In the genomic region with DNA sequence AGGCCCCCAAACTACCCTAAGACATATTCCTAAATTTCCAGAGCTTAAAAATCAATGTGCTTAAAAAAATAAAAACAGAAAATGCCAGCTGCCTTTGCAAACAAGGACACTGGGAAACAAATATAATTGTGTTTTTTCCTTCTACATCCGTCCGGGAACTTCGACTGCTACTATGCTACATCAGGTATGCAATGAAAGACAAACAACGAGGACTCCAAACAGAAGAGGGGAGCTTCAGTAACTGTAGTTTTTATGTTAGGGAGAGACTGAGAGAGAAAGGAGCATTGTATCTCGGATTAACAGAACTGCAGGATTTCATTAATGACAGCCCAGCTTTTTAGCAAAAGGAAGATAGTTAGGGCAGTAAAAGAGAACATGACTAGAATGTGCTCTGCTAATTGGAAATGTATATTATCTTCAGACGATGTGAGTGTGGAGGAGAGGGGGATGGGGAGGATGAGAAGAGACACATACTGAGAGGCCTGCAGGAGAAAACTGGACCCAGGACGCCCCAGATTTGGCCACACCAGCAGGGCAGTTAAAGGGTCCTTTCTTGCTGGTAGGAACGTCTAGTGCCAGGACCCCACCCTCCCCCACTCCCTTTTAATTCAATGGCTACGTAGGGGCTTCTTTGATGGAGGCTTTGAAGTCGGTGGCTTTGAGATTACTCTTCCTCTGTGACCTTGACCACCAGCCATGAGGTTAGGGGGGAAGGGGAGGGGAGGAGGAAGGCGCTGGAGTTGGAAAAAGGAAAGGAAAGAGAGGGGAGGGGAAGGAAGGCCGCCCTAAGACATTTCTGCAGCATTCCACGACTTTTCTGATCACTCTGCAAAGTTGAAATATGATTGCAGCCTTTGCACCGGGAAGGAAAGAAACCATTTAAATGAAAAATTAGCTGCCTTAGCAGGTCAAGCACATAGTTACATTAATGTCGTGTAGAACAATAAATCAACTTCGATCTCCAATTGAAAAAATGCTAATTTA, we compare ENCODE assay signal across 12 cellular contexts.
DNase-seq lines count a peak whose midpoint lies in the region; ATAC-seq and TF ChIP-seq lines count a peak whose summit lies in the region.
"Had no signal": no experiment of that assay in that cellular context is flagged by ENCODE, and none has a peak within 500 bp of the region (broad histone marks: within the 10 kb centered on the region; RNA-seq: fewer than 3 reads in every experiment).

No MANE protein-coding gene starts in this region.

- no peak overlapping the region for H2BK20ac ChIP-seq in IMR-90 (ENCODE audit: low read depth, low read length)

- peak overlapping the region; percentile 9 to 24; a peak in 3 of 4 replicates for H4K8ac ChIP-seq in IMR-90 (ENCODE audit: low read depth in 2 of 2, low read length in 2 of 2)

- DNase-seq in IMR-90: no peak
- DNase-seq in epithelial cell of proximal tubule (ENCODE audit: low read depth): no peak
- DNase-seq in lower lobe of right lung: no peak
- peak; percentile 65 for DNase-seq in superior temporal gyrus (ENCODE audit: extremely low spot score)
- DNase-seq in chondrocyte (ENCODE audit: low spot score): no peak
- DNase-seq in activated naive CD4-positive, alpha-beta T cell treated with Interleukin-2 at 50 U/mL for 16 hours: no peak
- DNase-seq in Karpas-422: no peak
- DNase-seq: CD8-positive, alpha-beta memory T cell; SHP77 treated with DMSO at 0.1 percent for 48 hours had no signal

- intact Hi-C loops in IMR-90 (cut with micrococcal nuclease): no loop called here
- intact Hi-C loops in lower lobe of right lung (cut with DNase I): no loop called here

- 0 out of 2 replicates have a peak overlapping the region, but pooled peaks have one; percentile 21 for H4K5ac ChIP-seq in IMR-90 (ENCODE audit: low read depth, low read length)

- no peak overlapping the region for H2AK5ac ChIP-seq in IMR-90 (ENCODE audit: low read depth, low read length)

- H2BK5ac ChIP-seq in IMR-90 (ENCODE audit: low read depth, low read length, poor library complexity, severe bottlenecking): no peak overlapping the region

- no peak for TF ChIP-seq CTCF in IMR-90 (conservative IDR thresholded peaks at IDR 0.05; ENCODE audit: low read depth, low read length)
- TF ChIP-seq CTCF in epithelial cell of proximal tubule (conservative IDR thresholded peaks at IDR 0.05; ENCODE audit: low read depth, low read length): no peak
- TF ChIP-seq CTCF in lower lobe of right lung (IDR thresholded peaks at IDR 0.05): no peak
- TF ChIP-seq CTCF in chondrocyte (IDR thresholded peaks at IDR 0.05): no peak

- H3K9me1 ChIP-seq in IMR-90 (ENCODE audit: insufficient read depth, low read length): no peaks in the 10 kb centered on the region

- H3K27me3 Mint-ChIP-seq in chondrocyte (ENCODE audit: low read depth): no peaks in the 10 kb centered on the region

- no peaks in the 10 kb centered on the region for H3K9me3 ChIP-seq in IMR-90 (ENCODE audit: control insufficient read depth, insufficient read depth, low read length)
- no peaks in the 10 kb centered on the region for H3K9me3 ChIP-seq in lower lobe of right lung
- no peaks in the 10 kb centered on the region for H3K9me3 ChIP-seq in Karpas-422 (ENCODE audit: low read length)

- no peak for TF ChIP-seq RAD21 in IMR-90 (IDR thresholded peaks at IDR 0.05; ENCODE audit: low read length)

- H2BK120ac ChIP-seq in IMR-90 (ENCODE audit: low read depth, low read length): peak overlapping the region; percentile 38; the same call in 1 of the 2 replicates

- peak overlapping the region; percentile 35 for H3K18ac ChIP-seq in IMR-90 (ENCODE audit: low read depth, low read length)

- H2AFZ ChIP-seq in IMR-90 (replicated peaks; ENCODE audit: low read length, poor library complexity): peak overlapping the region; percentile 33
- H2AFZ ChIP-seq in Karpas-422 (ENCODE audit: low read length): no peak overlapping the region

- H3K56ac ChIP-seq in IMR-90 (ENCODE audit: extremely low read depth, insufficient read depth, low read length): no peak overlapping the region

- H3K4me3 Mint-ChIP-seq in chondrocyte (ENCODE audit: unreplicated experiment): no peak overlapping the region
- H3K4me3 Mint-ChIP-seq: activated naive CD8-positive, alpha-beta T cell; CD8-positive, alpha-beta memory T cell had no signal

- H3K36me3 ChIP-seq in IMR-90 (ENCODE audit: control insufficient read depth, insufficient read depth, low read length) (no peaks in the 10 kb centered on the region), lower lobe of right lung (no peaks in the 10 kb centered on the region), Karpas-422 (ENCODE audit: insufficient read depth, low read length) (no peaks in the 10 kb centered on the region)

- H3K23ac ChIP-seq in IMR-90 (ENCODE audit: low read depth, low read length): peak overlapping the region; percentile 37; the same call in 1 of the 2 replicates

- H3K27me3 ChIP-seq in IMR-90 (ENCODE audit: control insufficient read depth, insufficient read depth, low read length) (no peaks in the 10 kb centered on the region), lower lobe of right lung (ENCODE audit: low read depth) (no peaks in the 10 kb centered on the region), Karpas-422 (ENCODE audit: low read length) (no peaks in the 10 kb centered on the region)

- no peak overlapping the region for H3K27ac Mint-ChIP-seq in chondrocyte (ENCODE audit: unreplicated experiment)
- H3K27ac Mint-ChIP-seq: activated naive CD8-positive, alpha-beta T cell; CD8-positive, alpha-beta memory T cell had no signal

- H3K9ac ChIP-seq in IMR-90 (ENCODE audit: low read depth, low read length): peak overlapping the region; percentile 28
- H3K9ac ChIP-seq in Karpas-422 (ENCODE audit: low read length): no peak overlapping the region

- H4K91ac ChIP-seq in IMR-90 (ENCODE audit: insufficient read depth, low read depth, low read length): 0 out of 2 replicates have a peak overlapping the region, but pooled peaks have one; percentile 25

- no peaks in the 10 kb centered on the region for H3K4me1 Mint-ChIP-seq in chondrocyte (ENCODE audit: low read depth)
- H3K4me1 Mint-ChIP-seq: CD8-positive, alpha-beta memory T cell had no signal

- no peak for ATAC-seq in IMR-90 (ENCODE audit: low read depth)
- ATAC-seq in lower lobe of right lung: no peak
- ATAC-seq in esophagus mucosa: no peak

- in situ Hi-C loops in IMR-90 (cut with MboI; ENCODE audit: low sequenced_read_pairs): no loop called here

- H3K36me3 Mint-ChIP-seq in chondrocyte (ENCODE audit: low read depth): peaks cover 2% of the 10 kb centered on the region
- H3K36me3 Mint-ChIP-seq: activated naive CD8-positive, alpha-beta T cell; CD8-positive, alpha-beta memory T cell had no signal

- POLR2A ChIA-PET in IMR-90 (lab: Charles Lee; ENCODE audit: unreplicated experiment): interaction anchor here (0.8 kb wide), 1 partner anchor 8 kb away, joined by 3 read pairs; no protein-coding TSS in a partner anchor

- dilution Hi-C loops in IMR-90 (cut with HindIII; ENCODE audit: low sequenced_read_pairs, unreplicated experiment): no loop called here

- 42% methylated on average over 3 of the region's 16 CpGs; no CpG with 5 or more reads in 1 of the 2 experiments for WGBS in IMR-90 (ENCODE audit: extremely low coverage in 2 of 2, insufficient read length in 1 of 2), 2 experiments

- peak overlapping the region; percentile 46 for H3K14ac ChIP-seq in IMR-90 (replicated peaks; ENCODE audit: low read depth, low read length)

- H3K79me2 ChIP-seq in Karpas-422 (ENCODE audit: low read length): no peaks in the 10 kb centered on the region

- no peak for TF ChIP-seq POLR2A in IMR-90 (IDR thresholded peaks at IDR 0.05; ENCODE audit: low read depth, low read length)

- H3K4me2 ChIP-seq in IMR-90 (ENCODE audit: low read depth, low read length) (peak overlapping the region; percentile 73), Karpas-422 (ENCODE audit: low read depth, low read length, poor library complexity, severe bottlenecking) (no peak overlapping the region)

- no peak overlapping the region for H3K27ac ChIP-seq in IMR-90 (ENCODE audit: insufficient read depth, low read length)
- no peak overlapping the region for H3K27ac ChIP-seq in lower lobe of right lung
- no peak overlapping the region for H3K27ac ChIP-seq in Karpas-422 (ENCODE audit: low read length)
- H3K27ac ChIP-seq: epithelial cell of prostate had no signal

- no peaks in the 10 kb centered on the region for H3K9me2 ChIP-seq in Karpas-422 (replicated peaks; ENCODE audit: insufficient read depth, low read length)

- H3K4me3 ChIP-seq in IMR-90 (ENCODE audit: insufficient read depth, low read depth, low read length): no peak overlapping the region
- peak overlapping the region; percentile 19 for H3K4me3 ChIP-seq in epithelial cell of proximal tubule (ENCODE audit: low read depth, low read length)
- H3K4me3 ChIP-seq in lower lobe of right lung: peak overlapping the region; percentile 39
- no peak overlapping the region for H3K4me3 ChIP-seq in Karpas-422 (ENCODE audit: low read length)

- no peaks in the 10 kb centered on the region for H3K79me1 ChIP-seq in IMR-90 (ENCODE audit: low read depth in 1 of 2, low read length in 2 of 2)

- H2AK9ac ChIP-seq in IMR-90 (replicated peaks; ENCODE audit: low read depth, low read length, poor library complexity): no peak overlapping the region

- H3K4me1 ChIP-seq in IMR-90 (ENCODE audit: control insufficient read depth, insufficient read depth, low read length): peaks cover 14% of the 10 kb centered on the region
- H3K4me1 ChIP-seq in lower lobe of right lung: peaks cover 8% of the 10 kb centered on the region
- H3K4me1 ChIP-seq in Karpas-422 (ENCODE audit: low read length): no peaks in the 10 kb centered on the region

- CTCF ChIA-PET in IMR-90 (lab: Yijun Ruan, JAX): interaction anchor here (0.6 kb wide), 1 partner anchor 35 kb away, joined by 7 read pairs; no protein-coding TSS in a partner anchor

- no peaks in the 10 kb centered on the region for H3K9me3 Mint-ChIP-seq in chondrocyte (ENCODE audit: low read depth)

- peak overlapping the region; percentile 6; the same call in 1 of the 2 replicates for H3K4ac ChIP-seq in IMR-90 (ENCODE audit: low read depth, low read length)

- no TSS peak for BruUV-seq in IMR-90 (replicated peaks; lab: Mats Ljungman, UMichigan)

- H4K20me1 ChIP-seq in IMR-90 (ENCODE audit: insufficient read depth, low read length) (no peaks in the 10 kb centered on the region), Karpas-422 (ENCODE audit: insufficient read depth, low read depth, low read length) (no peaks in the 10 kb centered on the region)

- peak overlapping the region; percentile 23; the same call in 1 of the 3 replicates for H2BK15ac ChIP-seq in IMR-90 (ENCODE audit: low read depth, low read length)

TF ChIP-seq in IMR-90, 13 proteins besides CTCF, POLR2A, EP300 and RAD21 (continues in another document):
- TF ChIP-seq BHLHE40 (IDR thresholded peaks at IDR 0.05; ENCODE audit: low read depth, low read length) (no peak), NFE2L2 (IDR thresholded peaks at IDR 0.05; ENCODE audit: low read depth, low read length) (no peak)

Comparison
In these comparisons a context has a peak if more than half of its experiments do, and no peak if none do; other contexts are left out.
1. H3K4me3 ChIP-seq: peak in epithelial cell of proximal tubule (single experiment) and lower lobe of right lung (single experiment); none in IMR-90 (single experiment) and Karpas-422 (single experiment).